ENCODE assay signal across 1 cellular context in the genomic region with DNA sequence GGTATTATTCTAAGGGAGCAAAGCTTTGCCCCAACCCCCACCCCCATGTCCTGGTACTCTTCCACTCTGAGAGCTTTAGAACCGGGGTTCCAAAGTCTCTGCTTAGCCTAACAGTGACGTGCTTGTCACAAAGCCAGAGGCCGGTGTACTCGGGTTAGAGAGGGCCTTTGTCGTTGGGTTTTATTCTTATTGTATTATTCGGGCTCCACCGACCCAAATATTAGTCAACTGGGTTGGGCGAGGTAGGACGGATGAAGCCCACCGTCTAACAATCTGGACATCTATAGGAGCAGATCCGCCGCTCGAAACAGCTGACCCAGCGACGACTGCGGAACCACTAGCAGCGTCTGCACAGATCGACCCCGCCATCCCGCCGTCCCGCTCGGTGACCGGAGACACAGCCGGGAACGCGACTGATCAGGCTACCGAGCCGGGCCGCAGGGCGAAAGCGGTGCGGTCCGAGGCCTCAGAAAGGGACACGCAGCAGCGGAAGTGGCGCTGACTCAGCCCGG.
TF ChIP-seq lines count a peak whose summit lies in the region.

No MANE protein-coding gene starts in this region.

TF ChIP-seq in endothelial cell of umbilical vein, 7 proteins besides CTCF, POLR2A, EP300 and RAD21:
- peak; percentile 60 for TF ChIP-seq FOS (IDR thresholded peaks at IDR 0.05; ENCODE audit: borderline replicate concordance, insufficient read depth, low read length)
